In genomic region chr2:150677561-150677960, GRCh38 we compare ENCODE assay signal across 21 cellular contexts.
DNase-seq lines count a peak whose midpoint lies in the region; ATAC-seq and TF ChIP-seq lines count a peak whose summit lies in the region.
"Had no signal": no experiment of that assay in that cellular context is flagged by ENCODE, and none has a peak within 500 bp of the region (broad histone marks: within the 10 kb centered on the region; RNA-seq: fewer than 3 reads in every experiment).

No MANE protein-coding gene starts in this region.

- WGBS in HUES64: 48% methylated on average over 2 of the region's 3 CpGs
- WGBS in hepatocyte (ENCODE audit: low lambda C conversion rate, missing lambda C conversion rate): 61% methylated on average over 3 of the region's 3 CpGs

- H2AFZ ChIP-seq in GM23338 (no peak overlapping the region; the same call in 1 of the 2 replicates), hepatocyte (no peak overlapping the region), neural progenitor cell (replicated peaks) (no peak overlapping the region)
- H2AFZ ChIP-seq: GM23248 had no signal

- H3K4me3 ChIP-seq in GM23338: no peak overlapping the region
- H3K4me3 ChIP-seq in HUES64 (ENCODE audit: low read length): no peak overlapping the region
- H3K4me3 ChIP-seq in hepatocyte: no peak overlapping the region
- H3K4me3 ChIP-seq in neural progenitor cell: no peak overlapping the region
- H3K4me3 ChIP-seq in naive thymus-derived CD4-positive, alpha-beta T cell (ENCODE audit: low read length): no peak overlapping the region
- no peak overlapping the region for H3K4me3 ChIP-seq in uterus
- H3K4me3 ChIP-seq: BLaER1, GM12878, GM23248, MG63, Peyer's patch, SJCRH30 had no signal

- no peak overlapping the region for H3K27ac ChIP-seq in GM23338 (ENCODE audit: low read depth)
- peak overlapping the region; percentile 15; the same call in 1 of the 2 replicates for H3K27ac ChIP-seq in HUES64 (ENCODE audit: low read depth, low read length)
- H3K27ac ChIP-seq in hepatocyte: peak overlapping the region; percentile 78
- no peak overlapping the region for H3K27ac ChIP-seq in neural progenitor cell
- H3K27ac ChIP-seq in naive thymus-derived CD4-positive, alpha-beta T cell (ENCODE audit: low read depth, low read length): no peak overlapping the region
- no peak overlapping the region for H3K27ac ChIP-seq in uterus
- H3K27ac ChIP-seq: BLaER1, GM23248, Peyer's patch, SJCRH30 had no signal

- H3K4me2 ChIP-seq in GM23338: peak overlapping the region; percentile 52
- H3K4me2 ChIP-seq in hepatocyte: peak overlapping the region; percentile 55
- H3K4me2 ChIP-seq in neural progenitor cell: no peak overlapping the region
- H3K4me2 ChIP-seq: BLaER1 had no signal

- H3K27me3 ChIP-seq in GM23338 (ENCODE audit: insufficient read depth) (no peaks in the 10 kb centered on the region), HUES64 (ENCODE audit: insufficient read depth, low read length) (no peaks in the 10 kb centered on the region), hepatocyte (no peaks in the 10 kb centered on the region), neural progenitor cell (no peaks in the 10 kb centered on the region), uterus (no peaks in the 10 kb centered on the region)
- H3K27me3 ChIP-seq in naive thymus-derived CD4-positive, alpha-beta T cell (ENCODE audit: control insufficient read depth in 2 of 2, insufficient read depth in 2 of 2, low read length in 2 of 2): no peaks in the 10 kb centered on the region
- H3K27me3 ChIP-seq: BLaER1, MG63, Peyer's patch, SJCRH30 had no signal

- H3K9me3 ChIP-seq in HUES64 (ENCODE audit: insufficient read depth, low read depth, low read length): no peaks in the 10 kb centered on the region
- no peaks in the 10 kb centered on the region for H3K9me3 ChIP-seq in hepatocyte (ENCODE audit: low read depth)
- H3K9me3 ChIP-seq in neural progenitor cell (ENCODE audit: low read depth): no peaks in the 10 kb centered on the region
- H3K9me3 ChIP-seq in naive thymus-derived CD4-positive, alpha-beta T cell (ENCODE audit: control insufficient read depth in 2 of 3, low read length in 3 of 3): no peaks in the 10 kb centered on the region
- H3K9me3 ChIP-seq in uterus: no peaks in the 10 kb centered on the region
- H3K9me3 ChIP-seq: BLaER1, Caco-2, Peyer's patch had no signal

- TF ChIP-seq CTCF in GM23338 (conservative IDR thresholded peaks at IDR 0.05; ENCODE audit: low read depth in 2 of 2) (no peak), hepatocyte (IDR thresholded peaks at IDR 0.05; ENCODE audit: poor library complexity) (no peak), neural progenitor cell (IDR thresholded peaks at IDR 0.05) (no peak), uterus (IDR thresholded peaks at IDR 0.05) (no peak)

- H3K27me3 Mint-ChIP-seq in GM23338 (ENCODE audit: insufficient read depth, low read depth, poor library complexity) (no peaks in the 10 kb centered on the region), neural progenitor cell (ENCODE audit: insufficient read depth, low read depth) (no peaks in the 10 kb centered on the region)
- H3K27me3 Mint-ChIP-seq in naive thymus-derived CD4-positive, alpha-beta T cell: no peaks in the 10 kb centered on the region
- H3K27me3 Mint-ChIP-seq: CD4-positive, alpha-beta T cell had no signal

- intact Hi-C loops in naive thymus-derived CD4-positive, alpha-beta T cell (cut with micrococcal nuclease): no loop called here
- intact Hi-C loops in uterus (cut with DNase I; ENCODE audit: low total_unique reads): no loop called here

- H3K9me3 Mint-ChIP-seq in GM23338: no peaks in the 10 kb centered on the region; the same call in 2 of the 3 replicates
- peaks cover 4% of the 10 kb centered on the region for H3K9me3 Mint-ChIP-seq in neural progenitor cell
- peaks cover 0 to 4% (median 0%) of the 10 kb centered on the region in 11 donors for H3K9me3 Mint-ChIP-seq in naive thymus-derived CD4-positive, alpha-beta T cell
- H3K9me3 Mint-ChIP-seq: CD4-positive, alpha-beta T cell had no signal

- POLR2A ChIA-PET in naive thymus-derived CD4-positive, alpha-beta T cell (lab: Charles Lee): no interaction called here

- H3K9me2 ChIP-seq in GM23338 (ENCODE audit: insufficient read depth) (peaks cover 5% of the 10 kb centered on the region; the same call in 1 of the 2 replicates), hepatocyte (replicated peaks; ENCODE audit: insufficient read depth) (no peaks in the 10 kb centered on the region)

- H3K4me1 Mint-ChIP-seq in GM23338 (peaks cover 13% of the 10 kb centered on the region), neural progenitor cell (peaks cover 35% of the 10 kb centered on the region)
- H3K4me1 Mint-ChIP-seq in naive thymus-derived CD4-positive, alpha-beta T cell: no peaks in the 10 kb centered on the region

- DNase-seq in GM23338 (ENCODE audit: low spot score) (peak; percentile 27), hepatocyte (ENCODE audit: low spot score) (no peak), neural progenitor cell (ENCODE audit: low spot score) (no peak), uterus (no peak)
- DNase-seq in naive thymus-derived CD4-positive, alpha-beta T cell: no peak
- no peak for DNase-seq in activated CD4-positive, alpha-beta T cell treated with anti-CD3 and anti-CD28 coated beads for 1 hour
- DNase-seq: CD4-positive, alpha-beta T cell; DMS 273 treated with DMSO at 0.1 percent for 48 hours; DMS79 treated with DMSO at 0.1 percent for 48 hours; GM23248; MG63; NCI-H1694 treated with DMSO at 0.1 percent for 48 hours; NCI-H2081 treated with DMSO at 0.1 percent for 48 hours; NCI-H524; Peyer's patch; SJCRH30 had no signal

- TF ChIP-seq POLR2A in uterus (IDR thresholded peaks at IDR 0.05): no peak

- H3K36me3 Mint-ChIP-seq in GM23338 (ENCODE audit: low read depth) (no peaks in the 10 kb centered on the region), neural progenitor cell (no peaks in the 10 kb centered on the region)
- no peaks in the 10 kb centered on the region for H3K36me3 Mint-ChIP-seq in naive thymus-derived CD4-positive, alpha-beta T cell

- no peaks in the 10 kb centered on the region for H4K20me1 ChIP-seq in GM23338 (replicated peaks; ENCODE audit: insufficient read depth)
- H4K20me1 ChIP-seq in hepatocyte (ENCODE audit: insufficient read depth, poor library complexity, severe bottlenecking): no peaks in the 10 kb centered on the region
- H4K20me1 ChIP-seq in neural progenitor cell (ENCODE audit: low read depth): no peaks in the 10 kb centered on the region
- H4K20me1 ChIP-seq: BLaER1 had no signal

- no peaks in the 10 kb centered on the region for H3K36me3 ChIP-seq in GM23338 (ENCODE audit: insufficient read depth)
- no peaks in the 10 kb centered on the region for H3K36me3 ChIP-seq in HUES64 (ENCODE audit: insufficient read depth, low read length)
- H3K36me3 ChIP-seq in hepatocyte (replicated peaks; ENCODE audit: insufficient read depth, low read depth): no peaks in the 10 kb centered on the region
- H3K36me3 ChIP-seq in neural progenitor cell: no peaks in the 10 kb centered on the region
- no peaks in the 10 kb centered on the region for H3K36me3 ChIP-seq in naive thymus-derived CD4-positive, alpha-beta T cell (ENCODE audit: control insufficient read depth in 2 of 3, insufficient read depth in 3 of 3, low read length in 3 of 3)
- H3K36me3 ChIP-seq in uterus: no peaks in the 10 kb centered on the region
- H3K36me3 ChIP-seq: BLaER1, MG63, Peyer's patch, SJCRH30 had no signal

- H3K9ac ChIP-seq in HUES64 (ENCODE audit: low read depth, low read length) (no peak overlapping the region), neural progenitor cell (no peak overlapping the region)
- H3K9ac ChIP-seq: BLaER1, GM23248 had no signal

- H3K4me3 Mint-ChIP-seq in GM23338: no peak overlapping the region
- H3K4me3 Mint-ChIP-seq in neural progenitor cell: peak overlapping the region; percentile 9
- H3K4me3 Mint-ChIP-seq in naive thymus-derived CD4-positive, alpha-beta T cell: no peak overlapping the region
- H3K4me3 Mint-ChIP-seq: CD4-positive, alpha-beta T cell had no signal

- no peaks in the 10 kb centered on the region for H3K79me2 ChIP-seq in GM23338 (replicated peaks; ENCODE audit: insufficient read depth)
- no peaks in the 10 kb centered on the region for H3K79me2 ChIP-seq in hepatocyte
- H3K79me2 ChIP-seq in neural progenitor cell (ENCODE audit: low read depth): no peaks in the 10 kb centered on the region

- H3K27ac Mint-ChIP-seq in GM23338 (peak overlapping the region; percentile 1; the same call in 1 of the 2 replicates), neural progenitor cell (peak overlapping the region; percentile 55)
- H3K27ac Mint-ChIP-seq in naive thymus-derived CD4-positive, alpha-beta T cell: no peak overlapping the region
- H3K27ac Mint-ChIP-seq: CD4-positive, alpha-beta T cell had no signal

- H3F3A ChIP-seq in GM23338 (replicated peaks; ENCODE audit: low read depth): no peaks in the 10 kb centered on the region
- H3F3A ChIP-seq in neural progenitor cell (ENCODE audit: low read depth): no peaks in the 10 kb centered on the region

- peak; percentile 70 for ATAC-seq in GM23338
- no peak for ATAC-seq in naive thymus-derived CD4-positive, alpha-beta T cell
- ATAC-seq: GM12878, HCT116 had no signal

- H3K4me1 ChIP-seq in GM23338 (ENCODE audit: insufficient read depth): peaks cover 3% of the 10 kb centered on the region; the same call in 1 of the 2 replicates
- peaks cover 11% of the 10 kb centered on the region for H3K4me1 ChIP-seq in HUES64 (ENCODE audit: insufficient read depth, low read length)
- peaks cover 12% of the 10 kb centered on the region for H3K4me1 ChIP-seq in hepatocyte (ENCODE audit: insufficient read depth)
- H3K4me1 ChIP-seq in neural progenitor cell: no peaks in the 10 kb centered on the region
- no peaks in the 10 kb centered on the region for H3K4me1 ChIP-seq in naive thymus-derived CD4-positive, alpha-beta T cell (ENCODE audit: control insufficient read depth in 2 of 2, insufficient read depth in 2 of 2, low read length in 2 of 2)
- H3K4me1 ChIP-seq in uterus: no peaks in the 10 kb centered on the region
- H3K4me1 ChIP-seq: BLaER1, Caco-2, Peyer's patch had no signal

- CTCF ChIA-PET in naive thymus-derived CD4-positive, alpha-beta T cell (lab: Charles Lee): no interaction called here

TF ChIP-seq in GM23338, 12 proteins besides CTCF, POLR2A, EP300 and RAD21:
- TF ChIP-seq STAT1 (IDR thresholded peaks at IDR 0.05; ENCODE audit: unreplicated experiment) (no peak), NANOG (IDR thresholded peaks at IDR 0.05; ENCODE audit: borderline replicate concordance) (no peak)
TF ChIP-seq in GM23338: peak in this region for 0.

Comparison
In these comparisons a context has a peak if more than half of its experiments do, and no peak if none do; other contexts are left out.
1. H3K27ac ChIP-seq: peak in HUES64 (single experiment) and hepatocyte (single experiment); none in GM23338 (single experiment), neural progenitor cell (single experiment), naive thymus-derived CD4-positive, alpha-beta T cell (single experiment) and uterus (0 of 2).
2. H3K27ac Mint-ChIP-seq: peak in GM23338 (single experiment) and neural progenitor cell (single experiment); none in naive thymus-derived CD4-positive, alpha-beta T cell (0 of 9).